In the genomic region with DNA sequence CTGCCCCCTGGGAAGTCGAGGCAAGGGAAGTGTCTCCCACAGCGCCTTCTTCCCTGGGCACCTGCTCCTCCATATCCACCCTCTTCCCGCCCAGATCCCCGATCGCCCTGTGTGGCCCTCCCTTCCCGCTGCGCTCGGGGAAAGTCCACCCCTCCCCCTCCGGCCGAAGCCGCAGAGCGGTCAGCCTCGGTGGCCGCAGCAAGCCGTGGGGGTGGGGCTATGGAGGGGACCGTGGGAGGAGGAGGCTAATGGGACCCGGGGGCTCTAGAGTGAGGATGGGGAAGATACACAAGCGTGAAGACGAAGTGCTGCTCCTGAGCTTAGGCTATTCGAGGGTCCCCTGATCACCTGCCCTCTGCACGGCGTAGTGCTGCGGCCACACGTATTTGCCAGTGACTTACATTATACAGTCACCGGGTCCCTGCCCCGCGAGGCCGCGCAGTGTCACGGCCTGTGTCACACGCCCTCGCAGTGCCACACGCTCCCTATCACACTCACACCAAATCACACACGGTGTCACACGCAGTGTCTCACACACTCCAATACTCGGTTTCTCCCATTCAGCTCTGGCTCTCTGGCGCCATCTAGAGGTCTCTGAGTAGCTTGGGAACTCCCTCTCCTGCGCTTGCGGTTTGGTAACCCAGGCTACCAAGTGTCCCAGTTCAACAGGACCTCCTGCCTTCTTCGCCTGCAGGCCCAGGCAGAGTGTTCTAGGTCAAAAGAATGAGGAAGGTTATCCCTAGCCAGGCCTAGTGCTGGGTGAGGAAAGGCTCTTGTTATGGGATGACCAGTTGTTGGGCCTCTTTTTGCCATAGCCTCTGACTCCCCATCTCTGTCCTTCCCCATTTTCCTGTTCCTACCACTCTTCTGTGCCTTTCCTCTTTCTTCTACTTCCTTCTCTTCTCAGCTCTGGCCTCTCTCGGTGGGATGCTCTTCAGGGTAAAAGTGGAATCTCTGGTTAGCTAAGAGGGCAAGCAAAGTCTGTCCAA, we compare ENCODE assay signal across 8 cellular contexts. TPM values are rescaled to one million over a fixed set of nuclear protein-coding genes. Genes with fewer than 3 reads are reported as not detected.
DNase-seq lines count a peak whose midpoint lies in the region; ATAC-seq, FAIRE-seq and TF ChIP-seq lines count a peak whose summit lies in the region.

No MANE protein-coding gene starts in this region.

- H3K4me3 ChIP-seq in astrocyte (ENCODE audit: insufficient read depth, low read depth, low read length) (peak overlapping the region; percentile 46), uterus (peak overlapping the region; percentile 47 to 59)

- H3K79me2 ChIP-seq in astrocyte (ENCODE audit: insufficient read depth, low read length), result no peaks in the 10 kb centered on the region

- H3K9me3 ChIP-seq in astrocyte (ENCODE audit: insufficient read depth, low read depth, low read length) (no peaks in the 10 kb centered on the region), uterus (no peaks in the 10 kb centered on the region)

- peak; percentile 94 for ATAC-seq in HG02884 (IDR thresholded peaks at IDR 0.05; ENCODE audit: unreplicated experiment)

- H3K4me1 ChIP-seq in astrocyte (ENCODE audit: insufficient read depth, low read length) (peaks cover 24% of the 10 kb centered on the region), uterus (peaks cover 0 to 20% of the 10 kb centered on the region in 2 donors)

- H3K4me1 Mint-ChIP-seq in T-helper 2 cell treated with Interferon-gamma antibody and Interleukin-4, amounts not matched to agents 5 μg/mL and 100 μg/mL, for 36 hours (ENCODE audit: low read depth), result peaks cover 19% of the 10 kb centered on the region
- H3K4me1 Mint-ChIP-seq in astrocyte (ENCODE audit: low read depth, unreplicated experiment), result peaks cover 32% of the 10 kb centered on the region

- no peak for DNase-seq in GM12892 (ENCODE audit: insufficient read length)
- peak; percentile 89 for DNase-seq in NCI-H1694 treated with DMSO at 0.1 percent for 48 hours (lab: John Stamatoyannopoulos, UW)
- DNase-seq in T-helper 2 cell treated with Interferon-gamma antibody and Interleukin-4, amounts not matched to agents 5 μg/mL and 100 μg/mL, for 36 hours (ENCODE audit: low spot score), result peak; percentile 80
- peak; percentile 61 for DNase-seq in astrocyte (ENCODE audit: low read depth)
- DNase-seq in hepatic stellate cell (ENCODE audit: low spot score), result peak; percentile 80
- peak; percentile 98 for DNase-seq in putamen (ENCODE audit: low spot score)
- DNase-seq in uterus, result peak; percentile 84 to 90

- TF ChIP-seq CTCF in astrocyte (IDR thresholded peaks at IDR 0.05; ENCODE audit: insufficient read depth, low read depth, low read length) (peak; percentile 99), uterus (IDR thresholded peaks at IDR 0.05) (peak; percentile 93 to 96 (median 95))

- peak overlapping the region; percentile 34 for H3K27ac Mint-ChIP-seq in T-helper 2 cell treated with Interferon-gamma antibody and Interleukin-4, amounts not matched to agents 5 μg/mL and 100 μg/mL, for 36 hours
- peak overlapping the region; percentile 59 for H3K27ac Mint-ChIP-seq in astrocyte (ENCODE audit: unreplicated experiment)

- peaks cover 82% of the 10 kb centered on the region for H3K27me3 Mint-ChIP-seq in T-helper 2 cell treated with Interferon-gamma antibody and Interleukin-4, amounts not matched to agents 5 μg/mL and 100 μg/mL, for 36 hours (ENCODE audit: low read depth)
- peaks cover 47% of the 10 kb centered on the region for H3K27me3 Mint-ChIP-seq in astrocyte (ENCODE audit: low read depth, unreplicated experiment)

- H3K36me3 ChIP-seq in astrocyte (ENCODE audit: insufficient read depth, low read length) (no peaks in the 10 kb centered on the region), uterus (no peaks in the 10 kb centered on the region)

- H3K4me2 ChIP-seq in astrocyte (ENCODE audit: low read length), result peak overlapping the region; percentile 96

- intact Hi-C loops in uterus (cut with DNase I; ENCODE audit: low total_unique reads), result loop anchor here (10.0 kb wide), 1 partner anchor 76 kb away; a partner anchor contains a TSS

- peak overlapping the region; percentile 65 for H2AFZ ChIP-seq in astrocyte (ENCODE audit: low read depth, low read length)

- H3K36me3 Mint-ChIP-seq in T-helper 2 cell treated with Interferon-gamma antibody and Interleukin-4, amounts not matched to agents 5 μg/mL and 100 μg/mL, for 36 hours (ENCODE audit: low read depth), result peaks cover 2% of the 10 kb centered on the region
- peaks cover 4% of the 10 kb centered on the region for H3K36me3 Mint-ChIP-seq in astrocyte (ENCODE audit: low read depth, unreplicated experiment)

- H3K27me3 ChIP-seq in astrocyte (ENCODE audit: insufficient read depth, low read length) (peaks cover 69% of the 10 kb centered on the region), uterus (peaks cover 21 to 27% of the 10 kb centered on the region in 2 donors)

- peak overlapping the region; percentile 69 for H3K4me3 Mint-ChIP-seq in T-helper 2 cell treated with Interferon-gamma antibody and Interleukin-4, amounts not matched to agents 5 μg/mL and 100 μg/mL, for 36 hours
- H3K4me3 Mint-ChIP-seq in astrocyte (ENCODE audit: unreplicated experiment), result peak overlapping the region; percentile 79

- H4K20me1 ChIP-seq in astrocyte (ENCODE audit: insufficient read depth, low read length), result peaks cover 19% of the 10 kb centered on the region

- FAIRE-seq in GM12892 (lab: Jason Lieb, UNC) (peak; percentile 90), astrocyte (lab: Jason Lieb, UNC) (peak; percentile 80)

- peak overlapping the region; percentile 41 for H3K9ac ChIP-seq in astrocyte (ENCODE audit: low read length)

- TF ChIP-seq POLR2A in GM12892 (IDR thresholded peaks at IDR 0.05; ENCODE audit: low read depth, low read length) (no peak), uterus (IDR thresholded peaks at IDR 0.05) (no peak)

- no peak overlapping the region for H3K27ac ChIP-seq in astrocyte (ENCODE audit: low read depth, low read length)
- H3K27ac ChIP-seq in uterus, result peak overlapping the region; percentile 63 to 81

- H3K9me3 Mint-ChIP-seq in T-helper 2 cell treated with Interferon-gamma antibody and Interleukin-4, amounts not matched to agents 5 μg/mL and 100 μg/mL, for 36 hours, result no peaks in the 10 kb centered on the region
- no peaks in the 10 kb centered on the region for H3K9me3 Mint-ChIP-seq in astrocyte (ENCODE audit: unreplicated experiment)

RNA-seq across cellular contexts. Expression of a gene that starts 0.9 kb away (rescaled TPM):
- not detected for polyA plus RNA-seq in GM12892 (2012; ENCODE audit: missing spikeins)
- total RNA-seq in astrocyte (9.1 and 11.5 TPM in 2 replicates), uterus (10 to 100 TPM; 29.2 to 46.7 (median 31.5) TPM)

RNA-seq across cellular contexts. Expression of a gene that starts 44.6 kb away (rescaled TPM):
- polyA plus RNA-seq in GM12892 (2012; ENCODE audit: missing spikeins), result 43.2 TPM
- total RNA-seq in astrocyte (37.6 and 38.2 TPM in 2 replicates), uterus (100 to 1,000 TPM in 1 of 4 donors, 10 to 100 TPM in 3; 24.7 to 102 (median 45.8) TPM)
